Comparison of ENCODE assay signal across 1 cellular context in the genomic region with DNA sequence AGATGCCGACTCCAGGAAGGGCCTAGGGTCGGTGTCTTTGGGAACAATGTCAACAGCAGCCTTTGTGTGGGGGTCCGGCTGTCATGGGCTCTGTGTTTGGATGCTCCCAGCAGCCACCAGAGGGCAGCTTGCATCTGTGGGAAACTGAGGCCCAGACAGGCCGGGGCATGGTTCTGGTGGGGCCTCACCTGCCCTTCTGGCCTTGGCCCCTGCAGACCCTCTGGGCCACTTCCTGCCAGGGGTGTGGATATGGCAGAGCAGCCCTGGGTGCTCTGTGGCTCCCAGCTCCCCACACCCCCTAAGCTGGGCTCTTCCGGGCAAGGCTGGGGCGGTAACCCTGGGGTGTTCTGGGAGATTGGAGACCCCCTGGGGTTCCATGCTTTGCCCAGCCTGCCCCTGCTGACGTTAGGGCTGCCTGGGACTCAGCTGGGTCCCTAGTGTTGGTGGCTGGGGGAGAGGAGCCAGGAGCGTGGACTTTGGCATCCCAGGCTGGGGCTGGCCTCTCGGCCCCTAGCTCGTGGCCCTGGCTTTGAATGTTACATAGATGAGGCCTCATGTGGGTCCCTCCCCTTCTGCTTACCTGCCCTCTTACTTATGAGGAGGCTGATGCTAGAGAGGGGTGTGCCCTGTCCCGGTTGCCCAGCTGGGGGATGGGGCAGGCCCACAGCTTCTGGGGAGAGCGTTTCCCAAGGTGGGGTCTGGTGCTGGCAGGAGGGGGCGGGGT.
TF ChIP-seq lines count a peak whose summit lies in the region.

No MANE protein-coding gene starts in this region.

TF ChIP-seq in HepG2, 621 proteins besides CTCF, POLR2A, EP300 and RAD21 (continued from another document and continues in another):
- TF ChIP-seq, protein P1, sequence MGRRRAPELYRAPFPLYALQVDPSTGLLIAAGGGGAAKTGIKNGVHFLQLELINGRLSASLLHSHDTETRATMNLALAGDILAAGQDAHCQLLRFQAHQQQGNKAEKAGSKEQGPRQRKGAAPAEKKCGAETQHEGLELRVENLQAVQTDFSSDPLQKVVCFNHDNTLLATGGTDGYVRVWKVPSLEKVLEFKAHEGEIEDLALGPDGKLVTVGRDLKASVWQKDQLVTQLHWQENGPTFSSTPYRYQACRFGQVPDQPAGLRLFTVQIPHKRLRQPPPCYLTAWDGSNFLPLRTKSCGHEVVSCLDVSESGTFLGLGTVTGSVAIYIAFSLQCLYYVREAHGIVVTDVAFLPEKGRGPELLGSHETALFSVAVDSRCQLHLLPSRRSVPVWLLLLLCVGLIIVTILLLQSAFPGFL (CRISPR knock-in tag; IDR thresholded peaks at IDR 0.05), result no peak
- TF ChIP-seq ZNF337 (CRISPR knock-in tag; IDR thresholded peaks at IDR 0.05; ENCODE audit: borderline replicate concordance, low read depth) (0 out of 2 replicates have a peak, but pooled peaks have one; percentile 44), ZKSCAN5 (CRISPR knock-in tag; IDR thresholded peaks at IDR 0.05) (no peak), ETV5 (CRISPR knock-in tag; IDR thresholded peaks at IDR 0.05; ENCODE audit: borderline replicate concordance) (peak; percentile 64), FOXM1 (CRISPR knock-in tag; IDR thresholded peaks at IDR 0.05) (no peak), ZNF251 (CRISPR knock-in tag; IDR thresholded peaks at IDR 0.05) (0 out of 2 replicates have a peak, but pooled peaks have one; percentile 22), SMARCE1 (IDR thresholded peaks at IDR 0.05; ENCODE audit: borderline replicate concordance) (no peak), FOSL1 (CRISPR knock-in tag; IDR thresholded peaks at IDR 0.05; ENCODE audit: borderline replicate concordance) (no peak), ZNF709 (CRISPR knock-in tag; IDR thresholded peaks at IDR 0.05) (peak; percentile 78; the same call in 1 of the 2 replicates), ZNF562 (CRISPR knock-in tag; IDR thresholded peaks at IDR 0.05; ENCODE audit: borderline replicate concordance) (no peak), ZNF547 (CRISPR knock-in tag; IDR thresholded peaks at IDR 0.05) (no peak), ZNF225 (CRISPR knock-in tag; IDR thresholded peaks at IDR 0.05) (no peak), CREB1 (IDR thresholded peaks at IDR 0.05) (no peak), CREB1 (CRISPR knock-in tag; IDR thresholded peaks at IDR 0.05) (no peak), JDP2 (CRISPR knock-in tag; IDR thresholded peaks at IDR 0.05; ENCODE audit: borderline replicate concordance) (no peak), E2F5 (CRISPR knock-in tag; conservative IDR thresholded peaks at IDR 0.05) (no peak), GATAD2A (CRISPR knock-in tag; IDR thresholded peaks at IDR 0.05) (peak; percentile 58; the same call in 1 of the 2 replicates), MEIS1 (CRISPR knock-in tag; IDR thresholded peaks at IDR 0.05; ENCODE audit: borderline replicate concordance) (no peak), NR3C1 (CRISPR knock-in tag; IDR thresholded peaks at IDR 0.05) (no peak), ZNF839 (CRISPR knock-in tag; IDR thresholded peaks at IDR 0.05; ENCODE audit: borderline replicate concordance) (no peak), PAX8 (CRISPR knock-in tag; IDR thresholded peaks at IDR 0.05; ENCODE audit: borderline replicate concordance) (peak; percentile 70; the same call in 1 of the 2 replicates), ZNF772 (CRISPR knock-in tag; IDR thresholded peaks at IDR 0.05) (no peak), ZFP41 (CRISPR knock-in tag; IDR thresholded peaks at IDR 0.05; ENCODE audit: borderline replicate concordance) (no peak), ZNF570 (CRISPR knock-in tag; IDR thresholded peaks at IDR 0.05; ENCODE audit: borderline replicate concordance) (no peak), THYN1 (CRISPR knock-in tag; IDR thresholded peaks at IDR 0.05; ENCODE audit: borderline replicate concordance, low read depth) (no peak), HNF4A (CRISPR knock-in tag; IDR thresholded peaks at IDR 0.05) (peak; percentile 91), ZNF724P (CRISPR knock-in tag; IDR thresholded peaks at IDR 0.05; ENCODE audit: borderline replicate concordance) (no peak), ATF7-NPFF (CRISPR knock-in tag; IDR thresholded peaks at IDR 0.05; ENCODE audit: low read depth) (no peak)
- TF ChIP-seq, protein P2, sequence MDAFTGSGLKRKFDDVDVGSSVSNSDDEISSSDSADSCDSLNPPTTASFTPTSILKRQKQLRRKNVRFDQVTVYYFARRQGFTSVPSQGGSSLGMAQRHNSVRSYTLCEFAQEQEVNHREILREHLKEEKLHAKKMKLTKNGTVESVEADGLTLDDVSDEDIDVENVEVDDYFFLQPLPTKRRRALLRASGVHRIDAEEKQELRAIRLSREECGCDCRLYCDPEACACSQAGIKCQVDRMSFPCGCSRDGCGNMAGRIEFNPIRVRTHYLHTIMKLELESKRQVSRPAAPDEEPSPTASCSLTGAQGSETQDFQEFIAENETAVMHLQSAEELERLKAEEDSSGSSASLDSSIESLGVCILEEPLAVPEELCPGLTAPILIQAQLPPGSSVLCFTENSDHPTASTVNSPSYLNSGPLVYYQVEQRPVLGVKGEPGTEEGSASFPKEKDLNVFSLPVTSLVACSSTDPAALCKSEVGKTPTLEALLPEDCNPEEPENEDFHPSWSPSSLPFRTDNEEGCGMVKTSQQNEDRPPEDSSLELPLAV (CRISPR knock-in tag; conservative IDR thresholded peaks at IDR 0.05; ENCODE audit: low read depth), result no peak
- TF ChIP-seq, protein P3, sequence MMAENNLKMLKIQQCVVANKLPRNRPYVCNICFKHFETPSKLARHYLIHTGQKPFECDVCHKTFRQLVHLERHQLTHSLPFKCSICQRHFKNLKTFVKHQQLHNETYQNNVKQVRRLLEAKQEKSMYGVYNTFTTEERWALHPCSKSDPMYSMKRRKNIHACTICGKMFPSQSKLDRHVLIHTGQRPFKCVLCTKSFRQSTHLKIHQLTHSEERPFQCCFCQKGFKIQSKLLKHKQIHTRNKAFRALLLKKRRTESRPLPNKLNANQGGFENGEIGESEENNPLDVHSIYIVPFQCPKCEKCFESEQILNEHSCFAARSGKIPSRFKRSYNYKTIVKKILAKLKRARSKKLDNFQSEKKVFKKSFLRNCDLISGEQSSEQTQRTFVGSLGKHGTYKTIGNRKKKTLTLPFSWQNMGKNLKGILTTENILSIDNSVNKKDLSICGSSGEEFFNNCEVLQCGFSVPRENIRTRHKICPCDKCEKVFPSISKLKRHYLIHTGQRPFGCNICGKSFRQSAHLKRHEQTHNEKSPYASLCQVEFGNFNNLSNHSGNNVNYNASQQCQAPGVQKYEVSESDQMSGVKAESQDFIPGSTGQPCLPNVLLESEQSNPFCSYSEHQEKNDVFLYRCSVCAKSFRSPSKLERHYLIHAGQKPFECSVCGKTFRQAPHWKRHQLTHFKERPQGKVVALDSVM (CRISPR knock-in tag; IDR thresholded peaks at IDR 0.05), result 0 out of 2 replicates have a peak, but pooled peaks have one; percentile 27
- TF ChIP-seq, protein P4, sequence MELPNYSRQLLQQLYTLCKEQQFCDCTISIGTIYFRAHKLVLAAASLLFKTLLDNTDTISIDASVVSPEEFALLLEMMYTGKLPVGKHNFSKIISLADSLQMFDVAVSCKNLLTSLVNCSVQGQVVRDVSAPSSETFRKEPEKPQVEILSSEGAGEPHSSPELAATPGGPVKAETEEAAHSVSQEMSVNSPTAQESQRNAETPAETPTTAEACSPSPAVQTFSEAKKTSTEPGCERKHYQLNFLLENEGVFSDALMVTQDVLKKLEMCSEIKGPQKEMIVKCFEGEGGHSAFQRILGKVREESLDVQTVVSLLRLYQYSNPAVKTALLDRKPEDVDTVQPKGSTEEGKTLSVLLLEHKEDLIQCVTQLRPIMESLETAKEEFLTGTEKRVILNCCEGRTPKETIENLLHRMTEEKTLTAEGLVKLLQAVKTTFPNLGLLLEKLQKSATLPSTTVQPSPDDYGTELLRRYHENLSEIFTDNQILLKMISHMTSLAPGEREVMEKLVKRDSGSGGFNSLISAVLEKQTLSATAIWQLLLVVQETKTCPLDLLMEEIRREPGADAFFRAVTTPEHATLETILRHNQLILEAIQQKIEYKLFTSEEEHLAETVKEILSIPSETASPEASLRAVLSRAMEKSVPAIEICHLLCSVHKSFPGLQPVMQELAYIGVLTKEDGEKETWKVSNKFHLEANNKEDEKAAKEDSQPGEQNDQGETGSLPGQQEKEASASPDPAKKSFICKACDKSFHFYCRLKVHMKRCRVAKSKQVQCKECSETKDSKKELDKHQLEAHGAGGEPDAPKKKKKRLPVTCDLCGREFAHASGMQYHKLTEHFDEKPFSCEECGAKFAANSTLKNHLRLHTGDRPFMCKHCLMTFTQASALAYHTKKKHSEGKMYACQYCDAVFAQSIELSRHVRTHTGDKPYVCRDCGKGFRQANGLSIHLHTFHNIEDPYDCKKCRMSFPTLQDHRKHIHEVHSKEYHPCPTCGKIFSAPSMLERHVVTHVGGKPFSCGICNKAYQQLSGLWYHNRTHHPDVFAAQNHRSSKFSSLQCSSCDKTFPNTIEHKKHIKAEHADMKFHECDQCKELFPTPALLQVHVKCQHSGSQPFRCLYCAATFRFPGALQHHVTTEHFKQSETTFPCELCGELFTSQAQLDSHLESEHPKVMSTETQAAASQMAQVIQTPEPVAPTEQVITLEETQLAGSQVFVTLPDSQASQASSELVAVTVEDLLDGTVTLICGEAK (IDR thresholded peaks at IDR 0.05), result no peak
- TF ChIP-seq, protein P4 (CRISPR knock-in tag; IDR thresholded peaks at IDR 0.05), result no peak
- TF ChIP-seq, protein P5, sequence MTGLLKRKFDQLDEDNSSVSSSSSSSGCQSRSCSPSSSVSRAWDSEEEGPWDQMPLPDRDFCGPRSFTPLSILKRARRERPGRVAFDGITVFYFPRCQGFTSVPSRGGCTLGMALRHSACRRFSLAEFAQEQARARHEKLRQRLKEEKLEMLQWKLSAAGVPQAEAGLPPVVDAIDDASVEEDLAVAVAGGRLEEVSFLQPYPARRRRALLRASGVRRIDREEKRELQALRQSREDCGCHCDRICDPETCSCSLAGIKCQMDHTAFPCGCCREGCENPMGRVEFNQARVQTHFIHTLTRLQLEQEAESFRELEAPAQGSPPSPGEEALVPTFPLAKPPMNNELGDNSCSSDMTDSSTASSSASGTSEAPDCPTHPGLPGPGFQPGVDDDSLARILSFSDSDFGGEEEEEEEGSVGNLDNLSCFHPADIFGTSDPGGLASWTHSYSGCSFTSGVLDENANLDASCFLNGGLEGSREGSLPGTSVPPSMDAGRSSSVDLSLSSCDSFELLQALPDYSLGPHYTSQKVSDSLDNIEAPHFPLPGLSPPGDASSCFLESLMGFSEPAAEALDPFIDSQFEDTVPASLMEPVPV (CRISPR knock-in tag; IDR thresholded peaks at IDR 0.05), result 0 out of 2 replicates have a peak, but pooled peaks have one; percentile 34
- TF ChIP-seq, protein P6, sequence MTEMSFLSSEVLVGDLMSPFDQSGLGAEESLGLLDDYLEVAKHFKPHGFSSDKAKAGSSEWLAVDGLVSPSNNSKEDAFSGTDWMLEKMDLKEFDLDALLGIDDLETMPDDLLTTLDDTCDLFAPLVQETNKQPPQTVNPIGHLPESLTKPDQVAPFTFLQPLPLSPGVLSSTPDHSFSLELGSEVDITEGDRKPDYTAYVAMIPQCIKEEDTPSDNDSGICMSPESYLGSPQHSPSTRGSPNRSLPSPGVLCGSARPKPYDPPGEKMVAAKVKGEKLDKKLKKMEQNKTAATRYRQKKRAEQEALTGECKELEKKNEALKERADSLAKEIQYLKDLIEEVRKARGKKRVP (CRISPR knock-in tag; IDR thresholded peaks at IDR 0.05), result no peak
- TF ChIP-seq, protein P7, sequence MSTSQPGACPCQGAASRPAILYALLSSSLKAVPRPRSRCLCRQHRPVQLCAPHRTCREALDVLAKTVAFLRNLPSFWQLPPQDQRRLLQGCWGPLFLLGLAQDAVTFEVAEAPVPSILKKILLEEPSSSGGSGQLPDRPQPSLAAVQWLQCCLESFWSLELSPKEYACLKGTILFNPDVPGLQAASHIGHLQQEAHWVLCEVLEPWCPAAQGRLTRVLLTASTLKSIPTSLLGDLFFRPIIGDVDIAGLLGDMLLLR (CRISPR knock-in tag; IDR thresholded peaks at IDR 0.05), result no peak
- TF ChIP-seq, protein P8, sequence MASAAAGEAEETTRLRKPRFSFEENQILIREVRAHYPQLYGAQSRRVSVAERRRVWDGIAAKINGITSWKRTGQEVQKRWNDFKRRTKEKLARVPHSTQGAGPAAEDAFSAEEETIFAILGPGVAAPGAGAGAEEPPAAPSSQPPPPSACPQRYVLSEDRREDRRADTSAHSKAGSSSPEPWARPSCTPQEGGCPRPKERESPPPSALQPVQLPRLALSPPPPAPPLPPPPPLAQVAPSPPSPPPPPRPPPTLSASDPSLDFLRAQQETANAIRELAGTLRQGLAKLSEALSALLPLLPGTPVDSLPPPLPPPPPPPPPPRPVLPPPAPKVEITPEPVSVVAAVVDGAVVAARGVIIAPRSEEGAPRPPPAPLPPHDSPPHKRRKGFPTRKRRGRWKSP (CRISPR knock-in tag; IDR thresholded peaks at IDR 0.05), result no peak
